ENCODE assay signal across 19 cellular contexts in the genomic region with DNA sequence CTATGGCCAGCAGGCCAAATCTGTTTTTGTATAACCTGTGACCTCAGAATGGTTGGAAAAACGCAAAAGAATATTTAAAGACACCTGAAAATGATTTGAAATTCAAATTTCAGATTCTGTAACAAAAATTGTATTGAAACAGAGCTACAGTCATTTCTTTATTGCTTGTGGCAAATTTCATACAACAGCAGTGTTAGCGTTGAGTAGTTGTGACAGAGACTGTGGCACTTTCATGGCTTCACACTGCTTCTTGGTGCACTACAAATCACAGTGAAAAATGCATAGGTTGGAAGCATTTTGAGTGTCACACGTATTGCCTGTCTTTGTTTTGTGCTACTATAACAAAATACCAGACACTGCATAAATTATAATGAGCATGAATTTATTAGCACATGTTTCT.
DNase-seq lines count a peak whose midpoint lies in the region; ATAC-seq lines count a peak whose summit lies in the region.
"Had no signal": no experiment of that assay in that cellular context is flagged by ENCODE, and none has a peak within 500 bp of the region (broad histone marks: within the 10 kb centered on the region; RNA-seq: fewer than 3 reads in every experiment).

No MANE protein-coding gene starts in this region.

- peak; percentile 44 for ATAC-seq in GM18868 (IDR thresholded peaks at IDR 0.05; ENCODE audit: unreplicated experiment)
- peak; percentile 37 for ATAC-seq in HG02678 (IDR thresholded peaks at IDR 0.05; ENCODE audit: unreplicated experiment)
- ATAC-seq in HG03565 (IDR thresholded peaks at IDR 0.05; ENCODE audit: unreplicated experiment): peak; percentile 39
- no peak for ATAC-seq in HG02642 (IDR thresholded peaks at IDR 0.05; ENCODE audit: poor library complexity, unreplicated experiment)
- no peak for ATAC-seq in GM21528 (IDR thresholded peaks at IDR 0.05; ENCODE audit: low FRiP score, unreplicated experiment)
- ATAC-seq in GM21526 (IDR thresholded peaks at IDR 0.05; ENCODE audit: low FRiP score, unreplicated experiment): no peak
- ATAC-seq: CD8-positive, alpha-beta T cell; Right ventricle myocardium inferior had no signal

- no peak for DNase-seq in stimulated activated CD4-positive, alpha-beta T cell treated with anti-CD3 and anti-CD28 coated beads, Interleukin-2, amount 100 ng/mL, for 48 hours
- DNase-seq: C1 segment of cervical spinal cord; CD8-positive, alpha-beta T cell; DMS153; GM23248; Kasumi-1; NCI-H1417; NCI-H1694 treated with DMSO at 0.1 percent for 48 hours; NCI-H2081 treated with DMSO at 0.1 percent for 48 hours; NCI-H2171 treated with DMSO at 0.1 percent for 48 hours; NCI-H524 treated with DMSO at 0.1 percent for 48 hours; T-helper 1 cell had no signal

Comparison
In these comparisons a context has a peak if more than half of its experiments do, and no peak if none do; other contexts are left out.
1. ATAC-seq: peak in GM18868 (single experiment), HG02678 (single experiment) and HG03565 (single experiment); none in HG02642 (single experiment), GM21528 (single experiment) and GM21526 (single experiment).